In the genomic region with DNA sequence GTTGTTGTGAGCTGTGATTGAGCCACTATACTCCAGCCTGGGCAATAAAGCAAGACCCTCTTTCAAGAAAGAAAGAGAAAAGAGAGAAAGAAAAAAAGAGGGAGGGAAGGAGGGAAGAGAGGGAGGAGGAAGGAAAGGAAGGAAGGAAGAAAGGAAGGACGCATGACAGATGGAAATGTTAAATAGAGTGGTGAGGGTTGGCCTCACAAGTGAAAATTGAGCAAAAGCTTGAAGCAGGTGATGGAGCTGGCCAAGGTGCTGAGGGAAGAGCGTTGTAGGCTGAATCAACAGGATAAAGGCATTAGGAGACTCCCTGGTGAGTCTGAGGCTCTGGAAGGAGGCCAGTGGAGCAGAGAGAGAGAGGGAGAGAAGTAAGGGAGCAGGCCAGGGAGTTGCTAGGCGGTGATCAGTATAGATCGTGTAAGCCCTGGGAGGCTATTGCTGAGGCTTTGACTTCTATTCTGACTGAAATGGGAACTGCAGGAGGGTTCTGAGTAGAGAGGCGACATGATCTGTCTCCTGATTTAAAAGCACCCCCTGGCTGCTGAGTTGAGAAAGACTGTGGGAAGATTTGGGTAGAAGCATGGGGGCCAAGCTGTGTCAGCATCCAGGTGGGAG, we compare ENCODE assay signal across 12 cellular contexts.
DNase-seq lines count a peak whose midpoint lies in the region; ATAC-seq, FAIRE-seq and TF ChIP-seq lines count a peak whose summit lies in the region.
"Had no signal": no experiment of that assay in that cellular context is flagged by ENCODE, and none has a peak within 500 bp of the region (broad histone marks: within the 10 kb centered on the region; RNA-seq: fewer than 3 reads in every experiment).

No MANE protein-coding gene starts in this region.

- DNase-seq in D341Med (ENCODE audit: low spot score) (peak; percentile 54), H54 (ENCODE audit: insufficient read length, low spot score) (peak; percentile 33), iPS-NIHi11 (ENCODE audit: low spot score) (peak; percentile 59), NCI-H69 (lab: John Stamatoyannopoulos, UW) (no peak), DMS79 (lab: John Stamatoyannopoulos, UW) (no peak)
- no peak for DNase-seq in activated naive CD4-positive, alpha-beta T cell (lab: John Stamatoyannopoulos, UW)
- DNase-seq: activated gamma-delta T cell treated with Interleukin-2 at 50 U/mL for 16 hours, left lung had no signal

- no peak for FAIRE-seq in H54 (lab: Jason Lieb, UNC)
- FAIRE-seq: GM18507 had no signal

- TF ChIP-seq POLR2A in H54 (IDR thresholded peaks at IDR 0.05; ENCODE audit: low read depth, low read length), result no peak

- ATAC-seq in GM18870 (IDR thresholded peaks at IDR 0.05; ENCODE audit: unreplicated experiment), result no peak
- ATAC-seq: left lung, Right ventricle myocardium inferior had no signal

- no peak overlapping the region for H3K27ac ChIP-seq in VCaP
- H3K27ac ChIP-seq: left lung had no signal

- peak; percentile 46; the same call in 1 of the 2 replicates for TF ChIP-seq CTCF in VCaP (conservative IDR thresholded peaks at IDR 0.05)

Comparison
In these comparisons a context has a peak if more than half of its experiments do, and no peak if none do; other contexts are left out.
1. DNase-seq: peak in D341Med (single experiment), H54 (single experiment) and iPS-NIHi11 (single experiment); none in NCI-H69 (single experiment), DMS79 (single experiment) and activated naive CD4-positive, alpha-beta T cell (0 of 4).